8 cellular contexts compared by ENCODE assay signal in the genomic region with DNA sequence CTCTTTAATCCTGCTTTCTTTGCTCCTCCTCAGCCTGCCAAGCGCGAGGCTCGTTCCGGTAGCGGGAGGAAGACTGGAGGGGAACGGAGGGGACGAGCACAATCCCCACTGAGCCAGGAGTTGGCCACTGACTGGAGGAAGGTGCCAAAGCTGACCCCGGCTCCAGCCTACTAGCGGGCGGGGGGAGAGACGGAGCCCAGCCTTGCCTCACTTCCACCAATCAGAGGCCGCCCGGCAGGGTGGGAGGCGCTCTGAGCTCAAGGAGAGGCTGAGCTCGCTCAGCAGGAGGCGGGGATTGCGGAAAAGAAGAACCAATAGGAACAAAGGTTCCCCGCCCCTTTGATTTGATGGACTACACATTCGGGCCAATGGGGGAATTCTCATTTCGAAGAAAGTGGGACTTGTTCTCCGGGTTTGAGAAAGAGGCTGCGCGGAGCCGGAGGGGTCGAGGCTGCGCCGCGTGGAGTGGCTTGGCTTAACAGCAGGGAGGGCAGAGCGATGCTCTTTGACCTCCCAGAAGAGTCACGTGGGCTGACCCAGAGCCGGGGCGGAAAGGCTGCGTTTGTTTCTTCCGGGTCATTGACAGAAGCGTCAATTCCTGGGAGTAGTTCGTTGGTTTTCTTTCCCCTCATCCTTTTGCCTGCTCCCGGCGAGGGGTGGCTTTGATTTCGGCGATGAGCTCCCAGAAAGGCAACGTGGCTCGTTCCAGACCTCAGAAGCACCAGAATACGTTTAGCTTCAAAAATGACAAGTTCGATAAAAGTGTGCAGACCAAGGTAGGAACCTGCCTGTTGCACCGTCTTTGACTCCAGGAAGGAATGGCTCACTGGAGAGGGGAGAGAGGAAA. TPM values are rescaled to one million over a fixed set of nuclear protein-coding genes. Genes with fewer than 3 reads are reported as not detected.
DNase-seq lines count a peak whose midpoint lies in the region; ATAC-seq and TF ChIP-seq lines count a peak whose summit lies in the region.

Gene ABHD17B (minus strand): TSS at position 133 of the 847 bp plus-strand sequence. CDS start 36,113 bp downstream, outside the sequence.
A gene with protein sequence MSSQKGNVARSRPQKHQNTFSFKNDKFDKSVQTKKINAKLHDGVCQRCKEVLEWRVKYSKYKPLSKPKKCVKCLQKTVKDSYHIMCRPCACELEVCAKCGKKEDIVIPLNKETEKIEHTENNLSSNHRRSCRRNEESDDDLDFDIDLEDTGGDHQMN (plus strand): TSS at position 579 of the 847 bp plus-strand sequence. CDS start 96 bp downstream, at position 675.

- intact Hi-C loops in activated T-helper 1 cell treated with anti-CD3 and anti-CD28 coated beads, Interleukin-12 subunit alpha, Interleukin-12 subunit beta, Interleukin-2, Interleukin-4 antibody, amounts not matched to agents 30 ng/mL and 10 ng/mL and 1 ng/mL, durations not matched to agents 14 hours and 24 hours and 36 hours (cut with micrococcal nuclease) = loop anchor here (1.0 to 10.0 kb wide), 12 partner anchors 15 to 1492 kb away; partner anchors contain the start of gene ZFAND5
- intact Hi-C loops in esophagus squamous epithelium (cut with DNase I) = no loop called here

- no peaks in the 10 kb centered on the region for H3K27me3 ChIP-seq in Karpas-422 (ENCODE audit: low read length)
- no peaks in the 10 kb centered on the region for H3K27me3 ChIP-seq in esophagus squamous epithelium

- peak within 1 kb of the TSS; percentile 99 for H3K4me3 Mint-ChIP-seq in activated T-helper 1 cell treated with anti-CD3 and anti-CD28 coated beads, Interleukin-12 subunit alpha, Interleukin-12 subunit beta, Interleukin-2, Interleukin-4 antibody, amounts not matched to agents 30 ng/mL and 10 ng/mL and 1 ng/mL, durations not matched to agents 14 hours and 24 hours and 36 hours

- peak within 1 kb of the TSS; percentile 58; the same call in 1 of the 2 replicates for H3K27ac ChIP-seq in Karpas-422 (ENCODE audit: low read length)
- H3K27ac ChIP-seq in esophagus squamous epithelium = peak within 1 kb of the TSS; percentile 90 to 97 (median 95)

- DNase-seq in DMS79 treated with DMSO at 0.1 percent for 48 hours (lab: John Stamatoyannopoulos, UW) (peak; percentile 89), Karpas-422 (peak; percentile 99), RKO (ENCODE audit: low spot score) (peak; percentile 99), esophagus squamous epithelium (lab: John Stamatoyannopoulos, UW) (peak; percentile 97), myocyte (ENCODE audit: low read depth) (peak; percentile 100)
- peak; percentile 97 for DNase-seq in activated T-helper 1 cell treated with anti-CD3 and anti-CD28 coated beads, Interleukin-12 subunit alpha, Interleukin-12 subunit beta, Interleukin-2, Interleukin-4 antibody, amounts not matched to agents 30 ng/mL and 10 ng/mL and 1 ng/mL, durations not matched to agents 14 hours and 24 hours and 36 hours (ENCODE audit: low spot score)
- peak; percentile 93 to 98 for DNase-seq in stimulated activated CD8-positive, alpha-beta memory T cell treated with anti-CD3 and anti-CD28 coated beads, Interleukin-7, amount 100 ng/mL, for 48 hours (ENCODE audit: extremely low read depth in 1 of 2, low read depth in 1 of 2)

- H3K9me2 ChIP-seq in Karpas-422 (replicated peaks; ENCODE audit: insufficient read depth, low read length) = no peaks in the 10 kb centered on the region

- WGBS in esophagus squamous epithelium, 2 donors = 0 to 3% methylated on average over 15 to 18 of the region's 45 CpGs

- peak within 1 kb of the TSS; percentile 86 for H3K9ac ChIP-seq in Karpas-422 (ENCODE audit: low read length)

- H3K4me1 Mint-ChIP-seq in activated T-helper 1 cell treated with anti-CD3 and anti-CD28 coated beads, Interleukin-12 subunit alpha, Interleukin-12 subunit beta, Interleukin-2, Interleukin-4 antibody, amounts not matched to agents 30 ng/mL and 10 ng/mL and 1 ng/mL, durations not matched to agents 14 hours and 24 hours and 36 hours (ENCODE audit: low read depth) = peaks cover 65% of the 10 kb centered on the region

- H3K36me3 ChIP-seq in Karpas-422 (ENCODE audit: insufficient read depth, low read length) = no peaks in the 10 kb centered on the region
- peaks cover 0 to 3% (median 0%) of the 10 kb centered on the region in 3 donors for H3K36me3 ChIP-seq in esophagus squamous epithelium

- peaks cover 10% of the 10 kb centered on the region for H3K36me3 Mint-ChIP-seq in activated T-helper 1 cell treated with anti-CD3 and anti-CD28 coated beads, Interleukin-12 subunit alpha, Interleukin-12 subunit beta, Interleukin-2, Interleukin-4 antibody, amounts not matched to agents 30 ng/mL and 10 ng/mL and 1 ng/mL, durations not matched to agents 14 hours and 24 hours and 36 hours (ENCODE audit: low read depth)

- no peaks in the 10 kb centered on the region for H3K9me3 Mint-ChIP-seq in activated T-helper 1 cell treated with anti-CD3 and anti-CD28 coated beads, Interleukin-12 subunit alpha, Interleukin-12 subunit beta, Interleukin-2, Interleukin-4 antibody, amounts not matched to agents 30 ng/mL and 10 ng/mL and 1 ng/mL, durations not matched to agents 14 hours and 24 hours and 36 hours

- H3K27ac Mint-ChIP-seq in activated T-helper 1 cell treated with anti-CD3 and anti-CD28 coated beads, Interleukin-12 subunit alpha, Interleukin-12 subunit beta, Interleukin-2, Interleukin-4 antibody, amounts not matched to agents 30 ng/mL and 10 ng/mL and 1 ng/mL, durations not matched to agents 14 hours and 24 hours and 36 hours = peak within 1 kb of the TSS; percentile 96

- H3K27me3 Mint-ChIP-seq in activated T-helper 1 cell treated with anti-CD3 and anti-CD28 coated beads, Interleukin-12 subunit alpha, Interleukin-12 subunit beta, Interleukin-2, Interleukin-4 antibody, amounts not matched to agents 30 ng/mL and 10 ng/mL and 1 ng/mL, durations not matched to agents 14 hours and 24 hours and 36 hours (ENCODE audit: insufficient read depth) = no peaks in the 10 kb centered on the region

- peak within 1 kb of the TSS; percentile 86; the same call in 1 of the 2 replicates for H2AFZ ChIP-seq in Karpas-422 (ENCODE audit: low read length)

- H3K4me1 ChIP-seq in Karpas-422 (ENCODE audit: low read length) = peaks cover 40% of the 10 kb centered on the region
- peaks cover 10 to 71% (median 18%) of the 10 kb centered on the region in 3 donors for H3K4me1 ChIP-seq in esophagus squamous epithelium

- TF ChIP-seq CTCF in esophagus squamous epithelium (IDR thresholded peaks at IDR 0.05) = no peak

- peaks cover 87% of the 10 kb centered on the region for H3K79me2 ChIP-seq in Karpas-422 (ENCODE audit: low read length)

- H4K20me1 ChIP-seq in Karpas-422 (ENCODE audit: insufficient read depth, low read depth, low read length) = peaks cover 17% of the 10 kb centered on the region

- H3K4me3 ChIP-seq in Karpas-422 (ENCODE audit: low read length) (peak within 1 kb of the TSS; percentile 91), esophagus squamous epithelium (peak within 1 kb of the TSS; percentile 72 to 97 (median 88))

- ATAC-seq in GM21825 (IDR thresholded peaks at IDR 0.05; ENCODE audit: unreplicated experiment) = peak; percentile 92

- H3K9me3 ChIP-seq in Karpas-422 (ENCODE audit: low read length) (no peaks in the 10 kb centered on the region), esophagus squamous epithelium (no peaks in the 10 kb centered on the region)

- H3K4me2 ChIP-seq in Karpas-422 (ENCODE audit: low read depth, low read length, poor library complexity, severe bottlenecking) = peak within 1 kb of the TSS; percentile 92

- TF ChIP-seq POLR2A in esophagus squamous epithelium (IDR thresholded peaks at IDR 0.05) = peak in 3 of 4 donors; percentile 89 to 98 (median 94)

RNA-seq across cellular contexts. Expression of gene ABHD17B, which starts in this region (rescaled TPM):
- 3.9 and 12.9 TPM in 2 replicates for total RNA-seq in Karpas-422 (2014; rRNA removed; shearing (Covaris generic); ENCODE audit: low replicate concordance)
- total RNA-seq in activated T-helper 1 cell treated with anti-CD3 and anti-CD28 coated beads, Interleukin-12 subunit alpha, Interleukin-12 subunit beta, Interleukin-2, Interleukin-4 antibody, amounts not matched to agents 30 ng/mL and 10 ng/mL and 1 ng/mL, durations not matched to agents 14 hours and 24 hours and 36 hours = 18.5 and 20.4 TPM in 2 replicates
- total RNA-seq in esophagus squamous epithelium = 10 to 100 TPM; 21.2 to 24.7 (median 22.2) TPM
- total RNA-seq in myocyte = 28.7 and 31.7 TPM in 2 replicates
- polyA plus RNA-seq in myocyte (2012) = 7.3 TPM

RNA-seq across cellular contexts. Expression of the second gene that starts in this region (rescaled TPM):
- 6.0 and 9.2 TPM in 2 replicates for total RNA-seq in Karpas-422 (2014; rRNA removed; shearing (Covaris generic); ENCODE audit: low replicate concordance)
- 9.3 and 9.8 TPM in 2 replicates for total RNA-seq in activated T-helper 1 cell treated with anti-CD3 and anti-CD28 coated beads, Interleukin-12 subunit alpha, Interleukin-12 subunit beta, Interleukin-2, Interleukin-4 antibody, amounts not matched to agents 30 ng/mL and 10 ng/mL and 1 ng/mL, durations not matched to agents 14 hours and 24 hours and 36 hours
- total RNA-seq in esophagus squamous epithelium = 10 to 100 TPM in 3 of 4 donors, 1 to 10 TPM in 1; 9.1 to 12.8 (median 10.4) TPM
- 13.2 and 14.3 TPM in 2 replicates for total RNA-seq in myocyte
- 9.3 TPM for polyA plus RNA-seq in myocyte (2012)

Comparison
In these comparisons a context has a peak if more than half of its experiments do, and no peak if none do; other contexts are left out.
1. Peak in every context shown above with its lines: DNase-seq, ATAC-seq, H3K4me3 ChIP-seq and H3K27ac ChIP-seq.